Comparison of ENCODE assay signal across 12 cellular contexts in the genomic region with DNA sequence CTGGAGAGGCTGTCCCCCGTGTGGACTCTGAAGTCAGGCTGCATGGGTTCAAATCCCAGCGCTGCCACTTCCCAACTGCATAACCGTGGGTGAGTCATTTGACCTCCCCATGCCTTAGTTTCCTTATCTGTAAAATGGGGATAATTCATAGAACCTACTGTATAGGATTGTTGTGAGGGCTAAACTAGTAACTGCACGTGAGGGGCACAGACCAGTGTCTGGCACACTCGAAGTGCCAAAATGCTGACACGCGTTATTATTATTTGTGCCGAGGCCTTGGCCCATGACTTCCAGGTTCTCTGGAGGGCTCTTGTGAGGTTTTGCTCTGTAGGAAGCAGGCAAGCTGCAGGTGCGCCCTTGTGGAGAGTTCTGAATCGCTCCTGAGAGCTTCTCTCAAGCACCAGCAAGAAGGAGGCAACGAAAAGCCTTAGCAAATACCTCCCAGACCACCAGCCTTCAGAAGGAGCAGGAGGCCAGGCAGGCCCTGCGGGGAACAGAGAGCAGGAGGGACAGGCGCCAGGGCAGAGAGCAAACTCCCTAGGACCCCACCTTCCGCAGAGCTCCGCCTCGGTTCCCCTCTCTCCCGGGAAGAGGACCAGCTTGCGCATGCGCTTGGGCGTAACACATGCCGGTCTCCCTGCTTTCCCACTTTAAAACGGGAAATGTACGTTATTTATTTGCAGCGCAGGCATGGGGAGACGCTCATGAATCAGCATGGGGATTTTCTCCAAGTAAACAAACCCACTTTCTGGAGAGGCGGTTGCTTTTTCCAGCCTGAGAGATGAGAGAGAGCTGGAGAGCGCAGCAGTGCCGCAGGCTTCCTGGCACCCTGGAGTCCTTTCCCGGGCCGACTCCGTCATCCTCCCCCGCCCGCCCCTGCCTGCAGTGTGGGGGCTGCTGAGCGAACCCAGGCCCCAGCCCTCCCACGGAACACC. TPM values are rescaled to one million over a fixed set of nuclear protein-coding genes. Genes with fewer than 3 reads are reported as not detected.
DNase-seq lines count a peak whose midpoint lies in the region; ATAC-seq and TF ChIP-seq lines count a peak whose summit lies in the region.
"Had no signal": no experiment of that assay in that cellular context is flagged by ENCODE, and none has a peak within 500 bp of the region (broad histone marks: within the 10 kb centered on the region; RNA-seq: fewer than 3 reads in every experiment).

No MANE protein-coding gene starts in this region.

- H3K4me3 ChIP-seq in SK-N-MC (peak overlapping the region; percentile 69), neural progenitor cell (peak overlapping the region; percentile 43)
- H3K4me3 ChIP-seq in effector memory CD4-positive, alpha-beta T cell (ENCODE audit: insufficient read depth, low read depth, low read length, poor library complexity, severe bottlenecking), result no peak overlapping the region
- H3K4me3 ChIP-seq: thoracic aorta had no signal

- H3K9me3 Mint-ChIP-seq in neural progenitor cell, result no peaks in the 10 kb centered on the region

- peak; percentile 11 for TF ChIP-seq CTCF in neural progenitor cell (IDR thresholded peaks at IDR 0.05)

- H3K4me2 ChIP-seq in neural progenitor cell, result peak overlapping the region; percentile 78

- H2AFZ ChIP-seq in neural progenitor cell (replicated peaks), result peak overlapping the region; percentile 99

- H3K9me3 ChIP-seq in SK-N-MC (ENCODE audit: low read depth, low read length) (no peaks in the 10 kb centered on the region), neural progenitor cell (ENCODE audit: low read depth) (no peaks in the 10 kb centered on the region)
- H3K9me3 ChIP-seq in effector memory CD4-positive, alpha-beta T cell (ENCODE audit: control insufficient read depth, low read length), result no peaks in the 10 kb centered on the region
- H3K9me3 ChIP-seq: thoracic aorta had no signal

- peak overlapping the region; percentile 76 for H3K27ac Mint-ChIP-seq in neural progenitor cell

- H3K27me3 ChIP-seq in neural progenitor cell, result peaks cover 11% of the 10 kb centered on the region
- peaks cover 3% of the 10 kb centered on the region for H3K27me3 ChIP-seq in effector memory CD4-positive, alpha-beta T cell (replicated peaks; ENCODE audit: control insufficient read depth, insufficient read depth, low read length, poor library complexity, severe bottlenecking)

- peak; percentile 80 for DNase-seq in Ammon's horn (ENCODE audit: low spot score)
- DNase-seq in SK-N-MC (ENCODE audit: low read depth, low spot score), result no peak
- DNase-seq in left ventricle myocardium superior, result peak; percentile 32
- DNase-seq in neural progenitor cell (ENCODE audit: low spot score), result peak; percentile 74
- DNase-seq in effector memory CD4-positive, alpha-beta T cell, result no peak
- DNase-seq in NCI-H1092 treated with DMSO at 0.1 percent for 48 hours (lab: John Stamatoyannopoulos, UW), result no peak
- DNase-seq: cerebellar nuclear complex, NCI-H510A had no signal

- H3K79me2 ChIP-seq in neural progenitor cell (ENCODE audit: low read depth), result no peaks in the 10 kb centered on the region

- no peaks in the 10 kb centered on the region for H3K27me3 Mint-ChIP-seq in neural progenitor cell (ENCODE audit: insufficient read depth, low read depth)

- no peaks in the 10 kb centered on the region for H3F3A ChIP-seq in neural progenitor cell (ENCODE audit: low read depth)

- H3K27ac ChIP-seq in SK-N-MC (no peak overlapping the region), neural progenitor cell (no peak overlapping the region)
- H3K27ac ChIP-seq in effector memory CD4-positive, alpha-beta T cell (ENCODE audit: insufficient read depth, low read length, poor library complexity, severe bottlenecking), result no peak overlapping the region
- H3K27ac ChIP-seq: thoracic aorta had no signal

- H4K20me1 ChIP-seq in neural progenitor cell (ENCODE audit: low read depth), result no peaks in the 10 kb centered on the region

- no peak overlapping the region for H3K9ac ChIP-seq in SK-N-MC (ENCODE audit: insufficient read length)
- H3K9ac ChIP-seq in neural progenitor cell, result no peak overlapping the region

- H3K4me1 Mint-ChIP-seq in neural progenitor cell, result peaks cover 10% of the 10 kb centered on the region

- intact Hi-C loops in left ventricle myocardium superior (cut with micrococcal nuclease), result no loop called here

- ATAC-seq in left ventricle myocardium superior (peak; percentile 67), GM18520 (IDR thresholded peaks at IDR 0.05; ENCODE audit: unreplicated experiment) (no peak), GM18519 (IDR thresholded peaks at IDR 0.05; ENCODE audit: low FRiP score, unreplicated experiment) (no peak)

- no peaks in the 10 kb centered on the region for H3K36me3 Mint-ChIP-seq in neural progenitor cell

- H3K36me3 ChIP-seq in SK-N-MC (ENCODE audit: insufficient read depth, low read length) (no peaks in the 10 kb centered on the region), neural progenitor cell (no peaks in the 10 kb centered on the region)
- H3K36me3 ChIP-seq in effector memory CD4-positive, alpha-beta T cell (ENCODE audit: control insufficient read depth, insufficient read depth, low read length), result no peaks in the 10 kb centered on the region
- H3K36me3 ChIP-seq: thoracic aorta had no signal

- peak overlapping the region; percentile 82 for H3K4me3 Mint-ChIP-seq in neural progenitor cell

- no peaks in the 10 kb centered on the region for H3K4me1 ChIP-seq in neural progenitor cell
- no peaks in the 10 kb centered on the region for H3K4me1 ChIP-seq in effector memory CD4-positive, alpha-beta T cell (ENCODE audit: control insufficient read depth, insufficient read depth, low read length, poor library complexity, severe bottlenecking)

RNA-seq across cellular contexts. Expression of a gene that starts 39.6 kb away (rescaled TPM):
- total RNA-seq in left ventricle myocardium superior, result 0.10 TPM
- total RNA-seq in neural progenitor cell (ENCODE audit: low replicate concordance), result 0.26 and 0.34 TPM in 2 replicates
- total RNA-seq: osteoblast, thoracic aorta had no signal

Comparison
In these comparisons a context has a peak if more than half of its experiments do, and no peak if none do; other contexts are left out.
1. DNase-seq: peak in Ammon's horn (single experiment), left ventricle myocardium superior (single experiment) and neural progenitor cell (single experiment); none in SK-N-MC (single experiment), effector memory CD4-positive, alpha-beta T cell (0 of 3) and NCI-H1092 treated with DMSO at 0.1 percent for 48 hours (single experiment).